In the genomic region with DNA sequence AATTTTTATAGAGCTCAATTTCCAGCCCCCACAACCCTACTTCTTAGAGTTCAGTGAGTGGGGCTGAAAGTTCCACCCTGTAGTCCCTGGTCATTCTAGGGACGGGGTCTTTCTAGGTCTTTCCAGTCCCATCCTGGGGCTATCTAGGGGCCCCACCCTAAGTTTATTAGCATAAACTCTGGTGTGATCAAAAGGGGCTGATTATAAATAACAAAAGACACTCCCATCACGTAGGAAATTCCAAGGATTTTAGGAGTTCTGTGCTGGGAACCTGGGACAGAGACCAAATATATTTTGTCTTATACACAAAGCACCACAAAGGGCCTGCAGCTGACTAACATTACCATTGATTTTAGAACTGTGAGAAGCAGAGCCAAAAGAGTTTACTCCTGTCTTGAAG, we compare ENCODE assay signal across 20 cellular contexts. TPM values are rescaled to one million over a fixed set of nuclear protein-coding genes. Genes with fewer than 3 reads are reported as not detected.
DNase-seq lines count a peak whose midpoint lies in the region; ATAC-seq and TF ChIP-seq lines count a peak whose summit lies in the region.
"Had no signal": no experiment of that assay in that cellular context is flagged by ENCODE, and none has a peak within 500 bp of the region (broad histone marks: within the 10 kb centered on the region; RNA-seq: fewer than 3 reads in every experiment).

No MANE protein-coding gene starts in this region.

- no peaks in the 10 kb centered on the region for H4K20me1 ChIP-seq in GM23338 (replicated peaks; ENCODE audit: insufficient read depth)

- H3K27ac ChIP-seq in GM23338 (ENCODE audit: low read depth) (peak overlapping the region; percentile 82; the same call in 1 of the 2 replicates), HUES6 (ENCODE audit: low read depth, low read length) (peak overlapping the region; percentile 39; the same call in 1 of the 2 replicates), endodermal cell (ENCODE audit: low read depth, low read length) (no peak overlapping the region)
- H3K27ac ChIP-seq: BLaER1 had no signal

- peaks cover 61% of the 10 kb centered on the region for H3K79me2 ChIP-seq in GM23338 (replicated peaks; ENCODE audit: insufficient read depth)

- H3K36me3 ChIP-seq in GM23338 (ENCODE audit: insufficient read depth) (0 out of 2 replicates have a peak, but pooled peaks cover 5% of the 10 kb centered on the region), HUES6 (ENCODE audit: control insufficient read depth, insufficient read depth, low read length) (peaks cover 3% of the 10 kb centered on the region; the same call in 1 of the 2 replicates), endodermal cell (ENCODE audit: control insufficient read depth, insufficient read depth, low read length) (peaks cover 11% of the 10 kb centered on the region)

- WGBS in endodermal cell (ENCODE audit: insufficient coverage in 1 of 2, insufficient read length in 1 of 2), 2 experiments: 76 to 80% methylated on average over 1 to 2 of the region's 2 CpGs

- peaks cover 30% of the 10 kb centered on the region for H3K36me3 Mint-ChIP-seq in GM23338 (ENCODE audit: low read depth)
- H3K36me3 Mint-ChIP-seq in endodermal cell (ENCODE audit: low read depth): peaks cover 34% of the 10 kb centered on the region
- H3K36me3 Mint-ChIP-seq in neural crest cell (ENCODE audit: low read depth): peaks cover 32% of the 10 kb centered on the region

- H3K9me3 Mint-ChIP-seq in GM23338 (peaks cover 17% of the 10 kb centered on the region), endodermal cell (peaks cover 16% of the 10 kb centered on the region), neural crest cell (peaks cover 7% of the 10 kb centered on the region)

- H3K9ac ChIP-seq in HUES6 (ENCODE audit: low read length) (no peak overlapping the region), endodermal cell (ENCODE audit: extremely low read depth, low read length, poor library complexity, severe bottlenecking) (no peak overlapping the region)
- H3K9ac ChIP-seq: BLaER1 had no signal

- POLR2A ChIA-PET in GM10248 (lab: Yijun Ruan, JAX): no interaction called here

- H3F3A ChIP-seq in GM23338 (replicated peaks; ENCODE audit: low read depth): no peaks in the 10 kb centered on the region; the same call in 1 of the 2 replicates

- peaks cover 34% of the 10 kb centered on the region for H3K4me1 ChIP-seq in GM23338 (ENCODE audit: insufficient read depth)
- peaks cover 29% of the 10 kb centered on the region for H3K4me1 ChIP-seq in HUES6 (ENCODE audit: control insufficient read depth, insufficient read depth, low read length)
- H3K4me1 ChIP-seq in endodermal cell (ENCODE audit: control insufficient read depth, insufficient read depth, low read length): no peaks in the 10 kb centered on the region
- H3K4me1 ChIP-seq: BLaER1 had no signal

- no peak for TF ChIP-seq CTCF in GM23338 (conservative IDR thresholded peaks at IDR 0.05; ENCODE audit: low read depth in 2 of 2)
- no peak for TF ChIP-seq CTCF in endodermal cell (conservative IDR thresholded peaks at IDR 0.05)
- TF ChIP-seq CTCF in neural crest cell (conservative IDR thresholded peaks at IDR 0.05): no peak
- no peak for TF ChIP-seq CTCF in GM10248 (IDR thresholded peaks at IDR 0.05; ENCODE audit: control extremely low read depth, extremely low read depth, low read depth, missing control alignments)

- H3K27ac Mint-ChIP-seq in GM23338 (no peak overlapping the region; the same call in 1 of the 2 replicates), endodermal cell (peak overlapping the region; percentile 26), neural crest cell (ENCODE audit: unreplicated experiment) (peak overlapping the region; percentile 30)

- H3K4me3 ChIP-seq in GM23338 (0 out of 2 replicates have a peak overlapping the region, but pooled peaks have one; percentile 2), HUES6 (ENCODE audit: low read depth, low read length) (no peak overlapping the region), endodermal cell (ENCODE audit: low read length) (no peak overlapping the region)
- H3K4me3 ChIP-seq: BLaER1, GM12878 had no signal

- peak overlapping the region; percentile 12 for H3K4me2 ChIP-seq in GM23338
- H3K4me2 ChIP-seq: BLaER1 had no signal

- DNase-seq in GM23338 (ENCODE audit: low spot score) (peak; percentile 48), endodermal cell (no peak), neural crest cell (ENCODE audit: low read depth, low spot score) (no peak), NCI-H187 treated with DMSO at 0.1 percent for 48 hours (lab: John Stamatoyannopoulos, UW) (no peak), GM10248 (ENCODE audit: extremely low spot score) (no peak), DMS 273 (lab: John Stamatoyannopoulos, UW; ENCODE audit: unreplicated experiment) (no peak)
- DNase-seq: 8988T; CD4-positive, alpha-beta memory T cell; DMS 273 treated with DMSO at 0.1 percent for 48 hours; DMS79; GF-D8; GOT3; HCEC 1CT; Kasumi-1; KG1 had no signal

- H3K4me1 Mint-ChIP-seq in GM23338: peaks cover 27% of the 10 kb centered on the region
- peaks cover 39% of the 10 kb centered on the region for H3K4me1 Mint-ChIP-seq in endodermal cell
- peaks cover 24% of the 10 kb centered on the region for H3K4me1 Mint-ChIP-seq in neural crest cell

- peak; percentile 55 for ATAC-seq in GM23338
- no peak for ATAC-seq in GM18909 (IDR thresholded peaks at IDR 0.05; ENCODE audit: poor library complexity, unreplicated experiment)
- ATAC-seq: GM12878 had no signal

- H3K4me3 Mint-ChIP-seq in GM23338 (no peak overlapping the region), endodermal cell (no peak overlapping the region), neural crest cell (no peak overlapping the region)
- H3K4me3 Mint-ChIP-seq: CD14-positive monocyte; CD4-positive, alpha-beta memory T cell had no signal

- H3K9me2 ChIP-seq in GM23338 (ENCODE audit: insufficient read depth): no peaks in the 10 kb centered on the region

- H3K9me3 ChIP-seq in HUES6 (ENCODE audit: control insufficient read depth, insufficient read depth, low read depth, low read length): 0 out of 2 replicates have a peak, but pooled peaks cover 7% of the 10 kb centered on the region
- peaks cover 9% of the 10 kb centered on the region for H3K9me3 ChIP-seq in endodermal cell (ENCODE audit: control insufficient read depth, low read length)

- CTCF ChIA-PET in GM10248 (lab: Yijun Ruan, JAX): interaction anchor here (0.8 to 2.2 kb wide), 3 partner anchors 8 to 78 kb away, joined by 3 to 9 read pairs (median 4); no protein-coding TSS in a partner anchor

- H3K27me3 ChIP-seq in GM23338 (ENCODE audit: insufficient read depth) (no peaks in the 10 kb centered on the region), HUES6 (ENCODE audit: control insufficient read depth, insufficient read depth, low read length) (no peaks in the 10 kb centered on the region), endodermal cell (ENCODE audit: control insufficient read depth, insufficient read depth, low read length, poor library complexity, severe bottlenecking) (no peaks in the 10 kb centered on the region)
- H3K27me3 ChIP-seq: BLaER1 had no signal

- H3K27me3 Mint-ChIP-seq in GM23338 (ENCODE audit: insufficient read depth, low read depth, poor library complexity): peaks cover 10% of the 10 kb centered on the region
- no peaks in the 10 kb centered on the region for H3K27me3 Mint-ChIP-seq in endodermal cell (ENCODE audit: insufficient read depth)
- no peaks in the 10 kb centered on the region for H3K27me3 Mint-ChIP-seq in neural crest cell (ENCODE audit: low read depth)
- H3K27me3 Mint-ChIP-seq: CD4-positive, alpha-beta memory T cell had no signal

- H2AFZ ChIP-seq in GM23338: no peak overlapping the region

TF ChIP-seq in GM23338, 12 proteins besides CTCF, POLR2A, EP300 and RAD21:
- TF ChIP-seq JUNB (IDR thresholded peaks at IDR 0.05; ENCODE audit: unreplicated experiment) (no peak), ZNF331 (CRISPR knock-in tag; IDR thresholded peaks at IDR 0.05; ENCODE audit: low read depth) (no peak), EZH2phosphoT487 (IDR thresholded peaks at IDR 0.05; ENCODE audit: unreplicated experiment) (no peak), EZH2 (IDR thresholded peaks at IDR 0.05; ENCODE audit: low read depth, unreplicated experiment) (no peak), ETS1 (IDR thresholded peaks at IDR 0.05) (no peak), STAT1 (IDR thresholded peaks at IDR 0.05; ENCODE audit: unreplicated experiment) (no peak), ZNF114 (CRISPR knock-in tag; IDR thresholded peaks at IDR 0.05) (no peak), NANOG (IDR thresholded peaks at IDR 0.05; ENCODE audit: borderline replicate concordance) (no peak)

RNA-seq across cellular contexts. Expression of gene RAD54L2, which starts 41.9 kb away (rescaled TPM):
- total RNA-seq in GM23338 (2014; rRNA removed; shearing (Covaris generic)): 27.7 and 29.2 TPM in 2 replicates
- polyA plus RNA-seq in GM23338 (2016; fragmentation: Nextera tagmentation; extraction: Ambion mirVana): 9.2 and 9.4 TPM in 2 replicates
- 10 to 100 TPM; 54.1 to 56.4 TPM for total RNA-seq in endodermal cell
- 19.6 TPM for polyA plus RNA-seq in endodermal cell (2013, experiment 1 of 2)
- polyA plus RNA-seq in endodermal cell (2013, experiment 2 of 2): 21.9 TPM
- 56.6 and 58.1 TPM in 2 replicates for total RNA-seq in neural crest cell
